Comparison of ENCODE assay signal across 24 cellular contexts in the genomic region with DNA sequence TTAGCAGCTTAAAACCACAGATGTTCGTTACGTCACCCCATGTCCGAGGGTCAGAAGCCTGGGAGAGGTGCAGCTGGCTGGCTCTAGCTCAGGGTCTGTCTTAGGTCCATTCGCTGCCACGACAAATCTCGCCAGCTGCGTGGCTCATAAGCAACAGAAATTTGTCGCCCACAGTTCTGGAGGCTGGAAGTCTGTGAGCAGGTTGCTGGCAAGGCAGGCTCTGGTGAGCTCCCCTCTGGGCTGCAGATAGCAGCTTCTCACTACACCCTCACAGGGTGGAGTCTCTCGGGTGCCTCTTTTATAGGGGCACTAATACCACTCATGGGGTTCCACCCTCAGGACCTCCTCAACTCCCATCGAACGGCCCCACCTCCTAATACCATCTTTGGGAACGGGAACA. TPM values are rescaled to one million over a fixed set of nuclear protein-coding genes. Genes with fewer than 3 reads are reported as not detected.
DNase-seq lines count a peak whose midpoint lies in the region; ATAC-seq and TF ChIP-seq lines count a peak whose summit lies in the region.
"Had no signal": no experiment of that assay in that cellular context is flagged by ENCODE, and none has a peak within 500 bp of the region (broad histone marks: within the 10 kb centered on the region; RNA-seq: fewer than 3 reads in every experiment).

No MANE protein-coding gene starts in this region.

- peak overlapping the region; percentile 22 for H2AK9ac ChIP-seq in IMR-90 (replicated peaks; ENCODE audit: low read depth, low read length, poor library complexity)

- no peak overlapping the region for H3K4me2 ChIP-seq in IMR-90 (ENCODE audit: low read depth, low read length)
- H3K4me2 ChIP-seq: A549; BLaER1 treated with 17β-estradiol and CSF1 and Interleukin-3, amounts not matched to agents 10 nM and 100 nM had no signal

- intact Hi-C loops in Right ventricle myocardium superior (cut with DNase I), result no loop called here
- intact Hi-C loops in left cardiac atrium (cut with DNase I), result no loop called here
- intact Hi-C loops in IMR-90 (cut with micrococcal nuclease), result no loop called here

- DNase-seq in Right ventricle myocardium superior (peak; percentile 13), left cardiac atrium (no peak), IMR-90 (no peak), neural crest cell (ENCODE audit: low read depth, low spot score) (no peak)
- DNase-seq: 8988T; ACHN; AML-193; BE2C; CD4-positive, alpha-beta T cell; DMS 273 treated with DMSO at 0.1 percent for 48 hours; DMS53; DMS79 treated with DMSO at 0.1 percent for 48 hours; GF-D8; GOT3 had no signal

- ATAC-seq in Right ventricle myocardium superior (ENCODE audit: poor library complexity), result no peak
- no peak for ATAC-seq in left cardiac atrium
- no peak for ATAC-seq in IMR-90 (ENCODE audit: low read depth)
- ATAC-seq in GM18907 (IDR thresholded peaks at IDR 0.05; ENCODE audit: unreplicated experiment), result no peak
- ATAC-seq in GM21381 (IDR thresholded peaks at IDR 0.05; ENCODE audit: unreplicated experiment), result no peak

- H2BK15ac ChIP-seq in IMR-90 (ENCODE audit: low read depth, low read length), result no peak overlapping the region

- no peak overlapping the region for H2BK5ac ChIP-seq in IMR-90 (ENCODE audit: low read depth, low read length, poor library complexity, severe bottlenecking)

- H4K5ac ChIP-seq in IMR-90 (ENCODE audit: low read depth, low read length), result no peak overlapping the region

- H3K79me1 ChIP-seq in IMR-90 (ENCODE audit: low read depth in 1 of 2, low read length in 2 of 2), result peaks cover 2 to 11% of the 10 kb centered on the region in 2 experiments; a peak in 3 of 4 replicates

- H3K9me3 Mint-ChIP-seq in neural crest cell, result no peaks in the 10 kb centered on the region
- H3K9me3 Mint-ChIP-seq: CD4-positive, alpha-beta T cell; CD8-positive, alpha-beta memory T cell had no signal

- CTCF ChIA-PET in HEK293 (lab: Yijun Ruan, JAX), result interaction anchor here (0.6 to 1.2 kb wide), 3 partner anchors 61 to 682 kb away, joined by 3 to 4 read pairs (median 3); no protein-coding TSS in a partner anchor
- CTCF ChIA-PET in IMR-90 (lab: Yijun Ruan, JAX), result no interaction called here

- in situ Hi-C loops in IMR-90 (cut with MboI; ENCODE audit: low sequenced_read_pairs), result no loop called here

- H3K4me3 ChIP-seq in HEK293 (ENCODE audit: low read depth, low read length) (no peak overlapping the region), IMR-90 (ENCODE audit: insufficient read depth, low read depth, low read length) (no peak overlapping the region)
- H3K4me3 ChIP-seq: A549; BLaER1 treated with 17β-estradiol and CSF1 and Interleukin-3, amounts not matched to agents 10 nM and 100 nM; HAP-1 had no signal

- no TSS peak for BruUV-seq in IMR-90 (replicated peaks; lab: Mats Ljungman, UMichigan)

- H3K9ac ChIP-seq in IMR-90 (ENCODE audit: low read depth, low read length), result no peak overlapping the region
- H3K9ac ChIP-seq: BLaER1 treated with 17β-estradiol and CSF1 and Interleukin-3, amounts not matched to agents 10 nM and 100 nM had no signal

- H3K9me1 ChIP-seq in IMR-90 (ENCODE audit: insufficient read depth, low read length), result 0 out of 2 replicates have a peak, but pooled peaks cover 3% of the 10 kb centered on the region

- H3K9me3 ChIP-seq in HEK293 (ENCODE audit: control insufficient read depth, insufficient read depth, low read depth, low read length) (no peaks in the 10 kb centered on the region), IMR-90 (ENCODE audit: control insufficient read depth, insufficient read depth, low read length) (no peaks in the 10 kb centered on the region)
- H3K9me3 ChIP-seq: A549; BE2C; BLaER1 treated with 17β-estradiol and CSF1 and Interleukin-3, amounts not matched to agents 10 nM and 100 nM; HAP-1 had no signal

- H3K14ac ChIP-seq in IMR-90 (replicated peaks; ENCODE audit: low read depth, low read length), result no peak overlapping the region

- no peak overlapping the region for H3K4me3 Mint-ChIP-seq in neural crest cell
- H3K4me3 Mint-ChIP-seq: CD14-positive monocyte; CD4-positive, alpha-beta T cell; CD8-positive, alpha-beta memory T cell had no signal

- peak overlapping the region; percentile 6 for H3K27ac Mint-ChIP-seq in neural crest cell (ENCODE audit: unreplicated experiment)
- H3K27ac Mint-ChIP-seq: CD14-positive monocyte; CD4-positive, alpha-beta T cell; CD8-positive, alpha-beta memory T cell had no signal

- no peak overlapping the region for H3K18ac ChIP-seq in IMR-90 (ENCODE audit: low read depth, low read length)

- peak overlapping the region; percentile 23 for H2AFZ ChIP-seq in IMR-90 (replicated peaks; ENCODE audit: low read length, poor library complexity)

- no peak overlapping the region for H2AK5ac ChIP-seq in IMR-90 (ENCODE audit: low read depth, low read length)

- H3K27me3 Mint-ChIP-seq in neural crest cell (ENCODE audit: low read depth), result no peaks in the 10 kb centered on the region
- H3K27me3 Mint-ChIP-seq: CD4-positive, alpha-beta T cell; CD8-positive, alpha-beta memory T cell had no signal

- H3K4me1 ChIP-seq in HEK293 (ENCODE audit: control insufficient read depth, insufficient read depth, low read length), result no peaks in the 10 kb centered on the region
- H3K4me1 ChIP-seq in IMR-90 (ENCODE audit: control insufficient read depth, insufficient read depth, low read length), result no peaks in the 10 kb centered on the region
- H3K4me1 ChIP-seq: A549; BE2C; BLaER1 treated with 17β-estradiol and CSF1 and Interleukin-3, amounts not matched to agents 10 nM and 100 nM; HAP-1 had no signal

- POLR2A ChIA-PET in HEK293 (lab: Yijun Ruan, JAX) (no interaction called here), IMR-90 (lab: Charles Lee; ENCODE audit: unreplicated experiment) (no interaction called here)

- no peak overlapping the region for H3K4ac ChIP-seq in IMR-90 (ENCODE audit: low read depth, low read length)

- TF ChIP-seq CTCF in HEK293 (tag by site-specific recombination; IDR thresholded peaks at IDR 0.05) (no peak), IMR-90 (conservative IDR thresholded peaks at IDR 0.05; ENCODE audit: low read depth, low read length) (no peak), neural crest cell (conservative IDR thresholded peaks at IDR 0.05) (no peak)

- peaks cover 49% of the 10 kb centered on the region for H4K20me1 ChIP-seq in IMR-90 (ENCODE audit: insufficient read depth, low read length)

- no peaks in the 10 kb centered on the region for H3K36me3 ChIP-seq in HEK293 (ENCODE audit: control insufficient read depth in 2 of 2, insufficient read depth in 1 of 2, low read length in 2 of 2)
- H3K36me3 ChIP-seq in IMR-90 (ENCODE audit: control insufficient read depth, insufficient read depth, low read length), result peaks cover 93% of the 10 kb centered on the region
- H3K36me3 ChIP-seq: BE2C, HAP-1 had no signal

- H3K4me1 Mint-ChIP-seq in neural crest cell, result no peaks in the 10 kb centered on the region
- H3K4me1 Mint-ChIP-seq: CD14-positive monocyte; CD8-positive, alpha-beta memory T cell had no signal

- no peak overlapping the region for H3K56ac ChIP-seq in IMR-90 (ENCODE audit: extremely low read depth, insufficient read depth, low read length)

- TF ChIP-seq POLR2A in IMR-90 (IDR thresholded peaks at IDR 0.05; ENCODE audit: low read depth, low read length), result no peak

- no peak overlapping the region for H3K27ac ChIP-seq in HEK293 (ENCODE audit: extremely low read depth, low read depth, low read length)
- H3K27ac ChIP-seq in IMR-90 (ENCODE audit: insufficient read depth, low read length), result no peak overlapping the region
- H3K27ac ChIP-seq: A549; BLaER1 treated with 17β-estradiol and CSF1 and Interleukin-3, amounts not matched to agents 10 nM and 100 nM had no signal

- no peak for TF ChIP-seq RAD21 in IMR-90 (IDR thresholded peaks at IDR 0.05; ENCODE audit: low read length)

- 84% methylated on average over 8 of the region's 12 CpGs; no CpG with 5 or more reads in 1 of the 2 experiments for WGBS in IMR-90 (ENCODE audit: extremely low coverage in 2 of 2, insufficient read length in 1 of 2), 2 experiments

- dilution Hi-C loops in IMR-90 (cut with HindIII; ENCODE audit: low sequenced_read_pairs, unreplicated experiment), result no loop called here

- H3K36me3 Mint-ChIP-seq in neural crest cell (ENCODE audit: low read depth), result no peaks in the 10 kb centered on the region
- H3K36me3 Mint-ChIP-seq: CD14-positive monocyte; CD8-positive, alpha-beta memory T cell had no signal

- H3K23ac ChIP-seq in IMR-90 (ENCODE audit: low read depth, low read length), result no peak overlapping the region

- H3K27me3 ChIP-seq in IMR-90 (ENCODE audit: control insufficient read depth, insufficient read depth, low read length), result no peaks in the 10 kb centered on the region
- H3K27me3 ChIP-seq: BE2C had no signal

- no peak overlapping the region for H4K91ac ChIP-seq in IMR-90 (ENCODE audit: insufficient read depth, low read depth, low read length)

- H2BK20ac ChIP-seq in IMR-90 (ENCODE audit: low read depth, low read length), result no peak overlapping the region

- no peak overlapping the region for H4K8ac ChIP-seq in IMR-90 (ENCODE audit: low read depth in 2 of 2, low read length in 2 of 2)

- H2BK120ac ChIP-seq in IMR-90 (ENCODE audit: low read depth, low read length), result no peak overlapping the region

TF ChIP-seq in HEK293, 187 proteins besides CTCF, POLR2A, EP300 and RAD21:
- TF ChIP-seq ZNF670 (tag by site-specific recombination; IDR thresholded peaks at IDR 0.05; ENCODE audit: low read depth), result no peak
- peak; percentile 19; the same call in 1 of the 2 replicates for TF ChIP-seq KLF1 (tag by site-specific recombination; IDR thresholded peaks at IDR 0.05)

TF ChIP-seq in IMR-90, 13 proteins besides CTCF, POLR2A, EP300 and RAD21 (continues in another document):
- TF ChIP-seq NFE2L2 (IDR thresholded peaks at IDR 0.05; ENCODE audit: low read depth, low read length) (no peak), FOS (IDR thresholded peaks at IDR 0.05; ENCODE audit: low read depth, low read length) (no peak), ELK1 (IDR thresholded peaks at IDR 0.05; ENCODE audit: borderline replicate concordance, low read depth, low read length) (no peak), BHLHE40 (IDR thresholded peaks at IDR 0.05; ENCODE audit: low read depth, low read length) (no peak), SMC3 (IDR thresholded peaks at IDR 0.05; ENCODE audit: low read depth, low read length) (no peak)

RNA-seq across cellular contexts. Expression of gene FCN2, which starts 40.1 kb away (rescaled TPM):
- total RNA-seq in Right ventricle myocardium superior (0.30 TPM), left cardiac atrium (1 to 10 TPM in 1 of 2 donors, not detected in 1; 2.0 TPM), IMR-90 (2012; rRNA removed) (not detected in 2 replicates), neural crest cell (not detected in 2 replicates)
- polyA plus RNA-seq in IMR-90 (2012; rRNA removed), result not detected in 2 replicates
- not detected in 2 replicates for polyA plus RNA-seq in IMR-90 (2012; cell fraction: cytosol; rRNA removed)
- polyA plus RNA-seq in IMR-90 (2012; cell fraction: nucleus; rRNA removed; ENCODE audit: low replicate concordance), result not detected in 2 replicates
- total RNA-seq: CD4-positive, alpha-beta T cell; CD8-positive, alpha-beta memory T cell; Daoy; G401 had no signal
- polyA plus RNA-seq: A549; CD14-positive monocyte; CD8-positive, alpha-beta memory T cell had no signal
